Comparison of ENCODE assay signal across 30 cellular contexts in the genomic region with DNA sequence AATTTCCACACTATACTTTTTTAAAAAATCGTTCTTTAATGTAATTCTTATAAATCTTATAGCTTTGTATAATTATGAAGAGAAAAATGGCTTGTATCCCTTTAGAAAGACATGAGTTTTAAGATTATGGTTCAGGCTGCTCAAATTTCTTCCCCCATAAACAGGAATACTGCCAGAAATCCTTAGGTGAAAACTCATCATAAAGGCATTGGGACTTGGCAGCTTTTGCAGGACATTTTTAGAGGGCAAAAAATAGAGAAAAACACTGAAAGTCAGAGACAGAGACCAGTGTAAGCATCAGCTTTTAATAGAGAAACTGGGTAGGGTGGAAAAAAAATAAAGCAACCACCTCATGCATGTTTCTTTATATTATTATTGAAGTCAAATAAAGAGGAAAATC. TPM values are rescaled to one million over a fixed set of nuclear protein-coding genes. Genes with fewer than 3 reads are reported as not detected.
DNase-seq lines count a peak whose midpoint lies in the region; ATAC-seq and TF ChIP-seq lines count a peak whose summit lies in the region.
"Had no signal": no experiment of that assay in that cellular context is flagged by ENCODE, and none has a peak within 500 bp of the region (broad histone marks: within the 10 kb centered on the region; RNA-seq: fewer than 3 reads in every experiment).

No MANE protein-coding gene starts in this region.

- DNase-seq in AG09309 (ENCODE audit: low read depth) (peak; percentile 24), HCEC 1CT (peak; percentile 27), cardiac fibroblast (ENCODE audit: low read depth in 2 of 2) (peak; percentile 24 to 43), foreskin fibroblast (peak; percentile 48 to 75), omental fat pad (ENCODE audit: low spot score) (no peak), NOMO-1 treated with DMSO at 0.1 percent for 48 hours (lab: John Stamatoyannopoulos, UW; ENCODE audit: unreplicated experiment) (no peak)
- no peak for DNase-seq in stimulated activated CD4-positive, alpha-beta T cell treated with anti-CD3 and anti-CD28 coated beads, Interleukin-2, amount 100 ng/mL, for 48 hours
- DNase-seq: activated CD4-positive, alpha-beta T cell treated with anti-CD3 and anti-CD28 coated beads, Interleukin-2, amount 10 ng/mL, durations not matched to agents 24 days and 14 days; activated gamma-delta T cell treated with Interleukin-2 at 50 U/mL for 16 hours; activated naive CD8-positive, alpha-beta T cell treated with anti-CD3 and anti-CD28 coated beads, Interleukin-2, amount 50 U/mL, for 24 hours; activated T-cell treated with anti-CD3 and anti-CD28 coated beads, Interleukin-2, amount 50 U/mL, for 24 hours; DMS79 treated with DMSO at 0.1 percent for 48 hours; effector CD8-positive, alpha-beta T cell; erythroblast; islet precursor cell; Karpas-422; midbrain; natural killer cell; NCI-H1694 treated with DMSO at 0.1 percent for 48 hours; NCI-H2171; NCI-H524 treated with DMSO at 0.1 percent for 48 hours; SIG-M5; stomach had no signal

- ATAC-seq in HG03520 (IDR thresholded peaks at IDR 0.05; ENCODE audit: unreplicated experiment) (no peak), omental fat pad (ENCODE audit: low FRiP score) (no peak)
- ATAC-seq: A549; activated naive CD8-positive, alpha-beta T cell treated with anti-CD3 and anti-CD28 coated beads, Interleukin-2, amount 50 U/mL, for 24 hours; natural killer cell; Panc1 had no signal

- TF ChIP-seq CTCF in AG09309 (IDR thresholded peaks at IDR 0.05; ENCODE audit: control insufficient read depth, insufficient read depth, low read depth, low read length, missing control alignments) (no peak), cardiac fibroblast (IDR thresholded peaks at IDR 0.05; ENCODE audit: low read depth, low read length) (no peak), foreskin fibroblast (IDR thresholded peaks at IDR 0.05; ENCODE audit: low read depth, low read length) (no peak), omental fat pad (IDR thresholded peaks at IDR 0.05) (no peak)

- H3K4me3 ChIP-seq in AG09309 (ENCODE audit: control insufficient read depth, low read depth, low read length) (no peak overlapping the region), cardiac fibroblast (replicated peaks in 1 of 2; ENCODE audit: low read depth in 2 of 2, low read length in 2 of 2) (no peak overlapping the region), foreskin fibroblast (ENCODE audit: low read depth in 1 of 2, low read length in 2 of 2) (no peak overlapping the region)
- H3K4me3 ChIP-seq: A549, breast epithelium, skin epidermis, stomach, tibial nerve had no signal

RNA-seq across cellular contexts. Expression of a gene that starts 29.1 kb away (rescaled TPM):
- total RNA-seq in omental fat pad, result 10 to 100 TPM in 3 of 4 donors, 1 to 10 TPM in 1; 9.0 to 55.6 (median 15.4) TPM
- total RNA-seq: activated CD4-positive, alpha-beta T cell treated with anti-CD3 and anti-CD28 coated beads, Interleukin-2, amount 10 ng/mL, durations not matched to agents 24 days and 14 days; osteocyte had no signal

Comparison
In these comparisons a context has a peak if more than half of its experiments do, and no peak if none do; other contexts are left out.
1. DNase-seq: peak in AG09309 (single experiment), HCEC 1CT (single experiment), cardiac fibroblast (2 of 2) and foreskin fibroblast (2 of 2); none in stimulated activated CD4-positive, alpha-beta T cell treated with anti-CD3 and anti-CD28 coated beads, Interleukin-2, amount 100 ng/mL, for 48 hours (0 of 2), omental fat pad (single experiment) and NOMO-1 treated with DMSO at 0.1 percent for 48 hours (single experiment).